1 cellular context compared by ENCODE assay signal in the genomic region with DNA sequence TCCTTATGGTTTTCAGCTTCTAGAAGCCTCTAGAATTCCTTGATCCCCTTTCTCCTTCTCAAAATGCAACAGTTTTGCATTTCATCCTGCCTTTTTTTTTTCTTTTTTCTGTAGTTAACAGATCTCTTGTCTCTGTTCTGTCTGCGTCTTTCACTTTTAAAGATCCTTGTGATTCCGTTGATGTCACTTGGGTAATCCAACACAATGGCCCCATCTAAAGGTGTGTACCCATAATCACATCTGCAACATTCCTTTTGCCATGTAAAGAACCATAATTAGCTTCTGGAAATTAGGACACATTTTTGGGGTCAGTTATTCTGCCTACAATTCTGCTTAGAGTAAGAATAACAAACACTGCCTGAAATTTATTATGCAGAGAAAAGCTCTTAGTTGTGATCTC.
TF ChIP-seq lines count a peak whose summit lies in the region.

No MANE protein-coding gene starts in this region.

TF ChIP-seq in H1, 55 proteins besides CTCF, POLR2A, EP300 and RAD21 (continued from another document):
- TF ChIP-seq SIRT6 (IDR thresholded peaks at IDR 0.05; ENCODE audit: low read length), result no peak
- TF ChIP-seq, protein P1, sequence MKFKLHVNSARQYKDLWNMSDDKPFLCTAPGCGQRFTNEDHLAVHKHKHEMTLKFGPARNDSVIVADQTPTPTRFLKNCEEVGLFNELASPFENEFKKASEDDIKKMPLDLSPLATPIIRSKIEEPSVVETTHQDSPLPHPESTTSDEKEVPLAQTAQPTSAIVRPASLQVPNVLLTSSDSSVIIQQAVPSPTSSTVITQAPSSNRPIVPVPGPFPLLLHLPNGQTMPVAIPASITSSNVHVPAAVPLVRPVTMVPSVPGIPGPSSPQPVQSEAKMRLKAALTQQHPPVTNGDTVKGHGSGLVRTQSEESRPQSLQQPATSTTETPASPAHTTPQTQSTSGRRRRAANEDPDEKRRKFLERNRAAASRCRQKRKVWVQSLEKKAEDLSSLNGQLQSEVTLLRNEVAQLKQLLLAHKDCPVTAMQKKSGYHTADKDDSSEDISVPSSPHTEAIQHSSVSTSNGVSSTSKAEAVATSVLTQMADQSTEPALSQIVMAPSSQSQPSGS (IDR thresholded peaks at IDR 0.05; ENCODE audit: low read length), result no peak
